24 cellular contexts compared by ENCODE assay signal in the genomic region with DNA sequence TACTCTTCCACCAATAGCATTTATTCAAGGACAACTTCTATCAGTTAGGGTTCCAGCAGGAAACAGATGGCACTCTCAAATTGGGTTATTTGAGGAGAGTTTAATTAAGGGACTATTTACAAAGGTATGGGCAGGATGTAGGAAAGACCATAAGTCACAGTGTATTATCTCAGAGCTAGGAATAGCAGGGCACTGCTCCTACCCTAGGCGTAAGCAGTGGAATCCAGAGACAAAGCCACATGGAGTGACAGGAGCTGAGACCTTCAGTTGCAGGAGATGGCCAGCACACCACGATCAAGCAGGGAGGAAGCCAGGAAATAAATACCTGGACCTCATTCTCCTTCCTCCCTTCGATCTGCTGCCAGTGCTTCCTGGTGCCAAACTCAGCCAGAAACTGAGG.
DNase-seq lines count a peak whose midpoint lies in the region; ATAC-seq and TF ChIP-seq lines count a peak whose summit lies in the region.
"Had no signal": no experiment of that assay in that cellular context is flagged by ENCODE, and none has a peak within 500 bp of the region (broad histone marks: within the 10 kb centered on the region; RNA-seq: fewer than 3 reads in every experiment).

No MANE protein-coding gene starts in this region.

- no peaks in the 10 kb centered on the region for H3K79me2 ChIP-seq in SK-N-SH (ENCODE audit: insufficient read depth)

- H3K4me3 Mint-ChIP-seq in activated T-helper 2 cell treated with anti-CD3 and anti-CD28 coated beads, Interferon-gamma antibody, Interleukin-2, Interleukin-4, amounts not matched to agents 10 μg/mL and 5 μg/mL and 100 μg/mL, durations not matched to agents 14 hours and 24 hours and 36 hours (ENCODE audit: low read depth): no peak overlapping the region
- H3K4me3 Mint-ChIP-seq: CD4-positive, CD25-positive, alpha-beta regulatory T cell had no signal

- H3K27me3 ChIP-seq in BLaER1 (no peaks in the 10 kb centered on the region), neuronal stem cell (ENCODE audit: control insufficient read depth in 3 of 3, insufficient read depth in 3 of 3, low read depth in 1 of 3, low read length in 3 of 3) (no peaks in the 10 kb centered on the region), SK-N-SH (ENCODE audit: insufficient read depth) (no peaks in the 10 kb centered on the region)
- H3K27me3 ChIP-seq: BE2C had no signal

- H3K36me3 Mint-ChIP-seq in activated T-helper 2 cell treated with anti-CD3 and anti-CD28 coated beads, Interferon-gamma antibody, Interleukin-2, Interleukin-4, amounts not matched to agents 10 μg/mL and 5 μg/mL and 100 μg/mL, durations not matched to agents 14 hours and 24 hours and 36 hours (ENCODE audit: low read depth): no peaks in the 10 kb centered on the region
- H3K36me3 Mint-ChIP-seq: CD4-positive, CD25-positive, alpha-beta regulatory T cell had no signal

- no peaks in the 10 kb centered on the region for H3K9me2 ChIP-seq in SK-N-SH

- H3K36me3 ChIP-seq in BLaER1: no peaks in the 10 kb centered on the region
- no peaks in the 10 kb centered on the region for H3K36me3 ChIP-seq in neuronal stem cell (replicated peaks in 1 of 2; ENCODE audit: control insufficient read depth in 2 of 2, insufficient read depth in 2 of 2, low read length in 2 of 2)
- H3K36me3 ChIP-seq in SK-N-SH (replicated peaks in 1 of 2; ENCODE audit: control insufficient read depth in 1 of 2, insufficient read depth in 2 of 2, low read length in 1 of 2): no peaks in the 10 kb centered on the region
- H3K36me3 ChIP-seq: BE2C had no signal

- H3K79me1 ChIP-seq in neuronal stem cell (ENCODE audit: low read depth, low read length): no peaks in the 10 kb centered on the region

- H3F3A ChIP-seq in SK-N-SH (replicated peaks; ENCODE audit: insufficient read depth): no peaks in the 10 kb centered on the region

- no peak overlapping the region for H3K23ac ChIP-seq in neuronal stem cell (ENCODE audit: low read depth, low read length, poor library complexity)

- H2AK5ac ChIP-seq in neuronal stem cell (ENCODE audit: low read depth, low read length): no peak overlapping the region

- peaks cover 28% of the 10 kb centered on the region for H3K27me3 Mint-ChIP-seq in activated T-helper 2 cell treated with anti-CD3 and anti-CD28 coated beads, Interferon-gamma antibody, Interleukin-2, Interleukin-4, amounts not matched to agents 10 μg/mL and 5 μg/mL and 100 μg/mL, durations not matched to agents 14 hours and 24 hours and 36 hours (ENCODE audit: low read depth)

- no peak overlapping the region for H4K91ac ChIP-seq in neuronal stem cell (ENCODE audit: low read depth, low read length, poor library complexity)

- no peak overlapping the region for H4K8ac ChIP-seq in neuronal stem cell (ENCODE audit: low read depth, low read length)

- H3K9ac ChIP-seq in BLaER1: no peak overlapping the region
- no peak overlapping the region for H3K9ac ChIP-seq in neuronal stem cell (ENCODE audit: low read depth, low read length, poor library complexity)
- H3K9ac ChIP-seq in SK-N-SH: no peak overlapping the region

- no peaks in the 10 kb centered on the region for H3K4me1 Mint-ChIP-seq in activated T-helper 2 cell treated with anti-CD3 and anti-CD28 coated beads, Interferon-gamma antibody, Interleukin-2, Interleukin-4, amounts not matched to agents 10 μg/mL and 5 μg/mL and 100 μg/mL, durations not matched to agents 14 hours and 24 hours and 36 hours (ENCODE audit: low read depth)
- H3K4me1 Mint-ChIP-seq: CD4-positive, CD25-positive, alpha-beta regulatory T cell had no signal

- CTCF ChIA-PET in SK-N-SH (lab: Yijun Ruan, JAX): no interaction called here

- H2BK15ac ChIP-seq in neuronal stem cell (ENCODE audit: low read length): no peak overlapping the region

- no peak overlapping the region for H2BK12ac ChIP-seq in neuronal stem cell (ENCODE audit: low read length)

- TF ChIP-seq RAD21 in SK-N-SH (IDR thresholded peaks at IDR 0.05; ENCODE audit: low read length): no peak

- no peak overlapping the region for H3K27ac Mint-ChIP-seq in activated T-helper 2 cell treated with anti-CD3 and anti-CD28 coated beads, Interferon-gamma antibody, Interleukin-2, Interleukin-4, amounts not matched to agents 10 μg/mL and 5 μg/mL and 100 μg/mL, durations not matched to agents 14 hours and 24 hours and 36 hours
- H3K27ac Mint-ChIP-seq: CD4-positive, CD25-positive, alpha-beta regulatory T cell had no signal

- POLR2A ChIA-PET in SK-N-SH (lab: Yijun Ruan, JAX): no interaction called here

- DNase-seq in SK-N-DZ (ENCODE audit: low spot score) (peak; percentile 12), neuronal stem cell (ENCODE audit: low spot score) (no peak), SK-N-SH (no peak)
- DNase-seq in activated T-helper 2 cell treated with anti-CD3 and anti-CD28 coated beads, Interferon-gamma antibody, Interleukin-2, Interleukin-4, amounts not matched to agents 10 μg/mL and 5 μg/mL and 100 μg/mL, durations not matched to agents 14 hours and 24 hours and 36 hours (ENCODE audit: low spot score): no peak
- DNase-seq in activated CD4-positive, alpha-beta T cell treated with anti-CD3 and anti-CD28 coated beads, Interleukin-2, amount 50 U/mL, for 1 hour: no peak
- DNase-seq: 8988T; ACHN; CD4-positive, CD25-positive, alpha-beta regulatory T cell; GDM1; Kasumi-1; NCI-H1092 treated with DMSO at 0.1 percent for 48 hours; NCI-H1436; NCI-H187; NCI-H2171 treated with DMSO at 0.1 percent for 48 hours; NCI-H345; NCI-H510A treated with DMSO at 0.1 percent for 48 hours; NCI-H748 treated with DMSO at 0.1 percent for 48 hours; SIG-M5 had no signal

- H3K4me2 ChIP-seq in BLaER1 (peak overlapping the region; percentile 48; the same call in 1 of the 2 replicates), neuronal stem cell (ENCODE audit: insufficient read depth, low read length, poor library complexity, severe bottlenecking) (no peak overlapping the region), SK-N-SH (no peak overlapping the region)

- H2BK120ac ChIP-seq in neuronal stem cell (ENCODE audit: low read depth, low read length): no peak overlapping the region

- intact Hi-C loops in activated T-helper 2 cell treated with anti-CD3 and anti-CD28 coated beads, Interferon-gamma antibody, Interleukin-2, Interleukin-4, amounts not matched to agents 10 μg/mL and 5 μg/mL and 100 μg/mL, durations not matched to agents 14 hours and 24 hours and 36 hours (cut with micrococcal nuclease): no loop called here

- peak overlapping the region; percentile 12 for H3K18ac ChIP-seq in neuronal stem cell (ENCODE audit: low read length)

- no peak overlapping the region for H3K27ac ChIP-seq in BLaER1
- H3K27ac ChIP-seq in cingulate gyrus (ENCODE audit: low read depth, low read length): peak overlapping the region; percentile 89
- H3K27ac ChIP-seq in neuronal stem cell (replicated peaks; ENCODE audit: low read length): no peak overlapping the region
- H3K27ac ChIP-seq in SK-N-SH (ENCODE audit: low read depth in 2 of 2, low read length in 1 of 2): peak overlapping the region in 1 of 2 experiments; percentile 16; a peak in 1 of 4 replicates

- no peak overlapping the region for H2AFZ ChIP-seq in neuronal stem cell (ENCODE audit: low read length)
- no peak overlapping the region for H2AFZ ChIP-seq in SK-N-SH (ENCODE audit: low read depth)

- no peak for ATAC-seq in GM21390 (IDR thresholded peaks at IDR 0.05; ENCODE audit: unreplicated experiment)
- ATAC-seq: GM12878, K562 had no signal

- peak overlapping the region; percentile 67 for H3K14ac ChIP-seq in neuronal stem cell (ENCODE audit: low read length)

- H3K9me3 ChIP-seq in BLaER1 (no peaks in the 10 kb centered on the region), neuronal stem cell (replicated peaks in 1 of 2; ENCODE audit: control insufficient read depth in 2 of 2, insufficient read depth in 1 of 2, low read depth in 1 of 2, low read length in 2 of 2) (no peaks in the 10 kb centered on the region), SK-N-SH (no peaks in the 10 kb centered on the region)
- H3K9me3 ChIP-seq: BE2C had no signal

- WGBS in neuronal stem cell (ENCODE audit: extremely low coverage in 2 of 2, insufficient read length in 2 of 2, insufficient replicate concordance in 1 of 2), 2 donors: no CpG with 5 or more reads among the region's 3 CpGs
- WGBS in SK-N-SH (ENCODE audit: low lambda C conversion rate): 30% methylated on average over 3 of the region's 3 CpGs

- H3K9me3 Mint-ChIP-seq in activated T-helper 2 cell treated with anti-CD3 and anti-CD28 coated beads, Interferon-gamma antibody, Interleukin-2, Interleukin-4, amounts not matched to agents 10 μg/mL and 5 μg/mL and 100 μg/mL, durations not matched to agents 14 hours and 24 hours and 36 hours: no peaks in the 10 kb centered on the region

- H3K4me3 ChIP-seq in BLaER1: no peak overlapping the region
- no peak overlapping the region for H3K4me3 ChIP-seq in neuronal stem cell (ENCODE audit: low read length in 2 of 2)
- H3K4me3 ChIP-seq in SK-N-SH (ENCODE audit: low read depth in 2 of 2, low read length in 1 of 2): no peak overlapping the region
- H3K4me3 ChIP-seq: GM12878, K562 had no signal

- H2BK5ac ChIP-seq in neuronal stem cell (ENCODE audit: low read length): no peak overlapping the region

- TF ChIP-seq EP300 in SK-N-SH (IDR thresholded peaks at IDR 0.05; ENCODE audit: borderline replicate concordance in 1 of 2, low read depth in 1 of 2, low read length in 1 of 2): no peak

- H3K4me1 ChIP-seq in BLaER1 (peaks cover 10% of the 10 kb centered on the region), neuronal stem cell (ENCODE audit: control insufficient read depth in 2 of 2, insufficient read depth in 1 of 2, low read depth in 1 of 2, low read length in 2 of 2) (no peaks in the 10 kb centered on the region), SK-N-SH (ENCODE audit: control insufficient read depth in 1 of 2, insufficient read depth in 2 of 2, low read depth in 1 of 2, low read length in 1 of 2) (peaks cover 0 to 13% of the 10 kb centered on the region in 2 experiments; a peak in 1 of 4 replicates)

- H4K20me1 ChIP-seq in BLaER1 (no peaks in the 10 kb centered on the region), SK-N-SH (ENCODE audit: insufficient read depth) (no peaks in the 10 kb centered on the region)

- TF ChIP-seq CTCF in SK-N-SH (IDR thresholded peaks at IDR 0.05): no peak

- peak overlapping the region; percentile 17 for H3K4ac ChIP-seq in neuronal stem cell (ENCODE audit: low read length)

TF ChIP-seq in SK-N-SH, 30 proteins besides CTCF, POLR2A, EP300 and RAD21:
- TF ChIP-seq, protein P1, sequence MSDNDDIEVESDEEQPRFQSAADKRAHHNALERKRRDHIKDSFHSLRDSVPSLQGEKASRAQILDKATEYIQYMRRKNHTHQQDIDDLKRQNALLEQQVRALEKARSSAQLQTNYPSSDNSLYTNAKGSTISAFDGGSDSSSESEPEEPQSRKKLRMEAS (IDR thresholded peaks at IDR 0.05; ENCODE audit: low read depth): no peak
- no peak for TF ChIP-seq YY1 (IDR thresholded peaks at IDR 0.05; ENCODE audit: low read depth)
- TF ChIP-seq POLR2AphosphoS5 (IDR thresholded peaks at IDR 0.05; ENCODE audit: low read depth, low read length): no peak
- no peak for TF ChIP-seq MXI1 (IDR thresholded peaks at IDR 0.05; ENCODE audit: low read depth, low read length)
- TF ChIP-seq NRF1 (IDR thresholded peaks at IDR 0.05; ENCODE audit: low read depth, low read length): no peak
- no peak for TF ChIP-seq JUND (IDR thresholded peaks at IDR 0.05)
